Comparison of ENCODE assay signal across 8 cellular contexts in the genomic region with DNA sequence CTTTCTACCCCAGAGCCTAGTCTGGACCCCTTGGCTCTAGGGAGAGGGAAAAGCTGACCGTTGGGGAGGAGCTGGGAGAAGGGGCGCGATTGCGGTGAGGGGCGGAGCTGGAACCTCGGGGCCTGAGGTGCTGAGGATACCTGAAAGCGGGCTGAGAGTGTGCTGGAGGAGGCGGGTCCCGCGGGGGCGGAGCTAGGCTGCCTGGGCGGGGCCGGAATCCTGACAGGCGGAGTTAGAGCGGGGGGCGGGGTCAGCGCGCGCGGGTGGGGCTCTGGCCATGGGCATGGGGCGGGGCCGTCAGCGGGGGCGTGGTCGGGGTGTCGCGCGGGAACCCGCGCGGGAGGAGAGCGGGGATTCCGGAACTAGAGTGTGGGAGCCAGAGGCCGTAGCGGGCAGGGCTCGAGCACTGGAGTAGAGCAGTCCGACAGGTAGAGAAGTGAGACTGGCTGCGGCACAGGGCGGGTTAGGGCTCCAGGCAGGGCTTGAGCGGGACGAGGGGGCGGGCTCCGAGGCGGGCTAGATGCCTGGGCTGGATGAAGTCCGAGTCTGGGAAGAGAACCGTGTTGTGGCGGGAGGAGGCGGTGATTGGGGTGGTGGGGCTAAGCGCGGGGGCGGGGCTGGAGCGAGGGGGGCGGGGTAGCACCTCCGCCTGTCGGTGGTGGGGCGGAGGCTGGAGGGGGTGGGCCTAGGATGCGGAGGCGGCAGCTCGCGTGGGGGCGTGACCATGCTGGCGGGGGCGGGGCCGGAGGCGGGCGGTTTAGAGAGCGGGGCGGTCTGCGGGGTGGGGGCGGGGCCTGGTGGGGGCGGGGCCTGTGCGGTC. TPM values are rescaled to one million over a fixed set of nuclear protein-coding genes. Genes with fewer than 3 reads are reported as not detected.
DNase-seq lines count a peak whose midpoint lies in the region; ATAC-seq and TF ChIP-seq lines count a peak whose summit lies in the region.

TSS of gene INAFM1 (plus strand) at position 815 of the 820 bp plus-strand sequence. CDS start 35 bp downstream, outside the sequence.

- DNase-seq in AG10803 (ENCODE audit: low read depth), result peak; percentile 91
- DNase-seq in NCI-H526 (lab: John Stamatoyannopoulos, UW), result peak; percentile 78 to 95
- DNase-seq in activated CD4-positive, alpha-beta T cell treated with anti-CD3 and anti-CD28 coated beads for 4 hours, result peak; percentile 100
- DNase-seq in left lobe of liver (ENCODE audit: low spot score), result peak; percentile 99
- DNase-seq in stimulated activated CD4-positive, alpha-beta T cell treated with anti-CD3 and anti-CD28 coated beads, Interleukin-1b, Interleukin-23, amount 100 ng/mL, for 48 hours, result peak; percentile 99

- peak; percentile 63 for TF ChIP-seq POLR2A in GM19099 (IDR thresholded peaks at IDR 0.05; ENCODE audit: extremely low read depth, insufficient read length, low read depth)

- peak within 1 kb of the TSS; percentile 84 for H3K4me3 ChIP-seq in AG10803 (ENCODE audit: low read length)

- ATAC-seq in HG03442 (IDR thresholded peaks at IDR 0.05; ENCODE audit: unreplicated experiment), result peak; percentile 37
- ATAC-seq in left lobe of liver, result peak; percentile 87

- H3K27ac ChIP-seq in cingulate gyrus (ENCODE audit: low read depth, low read length), result peak within 1 kb of the TSS; percentile 97

- no peak for TF ChIP-seq CTCF in AG10803 (conservative IDR thresholded peaks at IDR 0.05; ENCODE audit: low read length)

RNA-seq across cellular contexts. Expression of gene INAFM1, which starts in this region (rescaled TPM):
- total RNA-seq in left lobe of liver, result 5.6 TPM

Comparison
In these comparisons a context has a peak if more than half of its experiments do, and no peak if none do; other contexts are left out.
1. Peak in every context shown above with its lines: DNase-seq, ATAC-seq, H3K4me3 ChIP-seq and H3K27ac ChIP-seq.